In the genomic region with DNA sequence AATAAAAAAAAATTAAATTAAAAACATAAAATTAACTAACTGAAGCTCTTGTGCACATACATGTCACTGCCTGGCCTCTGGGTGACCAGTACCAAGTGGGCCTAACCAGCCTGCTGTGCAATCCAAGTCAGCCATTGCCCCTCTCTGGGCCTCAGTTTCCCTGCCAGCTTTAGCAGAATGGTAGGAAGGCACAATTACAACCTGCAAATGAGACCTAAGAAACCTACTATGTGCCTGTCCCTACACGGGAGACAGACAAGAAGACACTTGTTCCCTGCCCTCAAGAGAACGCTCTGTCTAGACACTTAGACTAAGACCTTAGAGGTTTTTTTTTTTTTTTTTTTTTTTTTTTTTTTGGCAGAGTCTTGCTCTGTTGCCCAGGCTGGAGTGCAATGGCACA, we compare ENCODE assay signal across 1 cellular context.
TF ChIP-seq lines count a peak whose summit lies in the region.

No MANE protein-coding gene starts in this region.

TF ChIP-seq in K562, 482 proteins besides CTCF, POLR2A, EP300 and RAD21:
- TF ChIP-seq ZBTB1 (CRISPR knock-in tag; IDR thresholded peaks at IDR 0.05; ENCODE audit: borderline replicate concordance, low read depth) (no peak), ZNF695 (CRISPR knock-in tag; IDR thresholded peaks at IDR 0.05) (no peak), CREM (IDR thresholded peaks at IDR 0.05; ENCODE audit: low read depth) (no peak), ZKSCAN1 (IDR thresholded peaks at IDR 0.05; ENCODE audit: low read depth, low read length) (peak; percentile 69; the same call in 1 of the 2 replicates), ZNF444 (CRISPR knock-in tag; IDR thresholded peaks at IDR 0.05) (no peak), HES1 (IDR thresholded peaks at IDR 0.05; ENCODE audit: low read depth) (no peak), POLR2B (IDR thresholded peaks at IDR 0.05; ENCODE audit: low read depth, partially characterized antibody) (no peak), KAT8 (IDR thresholded peaks at IDR 0.05; ENCODE audit: low read depth) (no peak)
